ENCODE assay signal across 9 cellular contexts in genomic region chr12:117119592-117120198, GRCh38. TPM values are rescaled to one million over a fixed set of nuclear protein-coding genes. Genes with fewer than 3 reads are reported as not detected.
DNase-seq lines count a peak whose midpoint lies in the region; ATAC-seq and TF ChIP-seq lines count a peak whose summit lies in the region.
"Had no signal": no experiment of that assay in that cellular context is flagged by ENCODE, and none has a peak within 500 bp of the region (broad histone marks: within the 10 kb centered on the region; RNA-seq: fewer than 3 reads in every experiment).

No MANE protein-coding gene starts in this region.

- DNase-seq in A172 (ENCODE audit: low spot score) = peak; percentile 28
- DNase-seq in GM06990 (ENCODE audit: extremely low read depth, insufficient read length) = no peak
- peak; percentile 54 for DNase-seq in NCI-H2029 treated with DMSO at 0.1 percent for 48 hours (lab: John Stamatoyannopoulos, UW)
- DNase-seq in activated CD8-positive, alpha-beta T cell treated with anti-CD3 and anti-CD28 coated beads for 36 hours = peak; percentile 47
- DNase-seq in heart left ventricle = no peak
- DNase-seq in stimulated activated effector memory CD8-positive, alpha-beta T cell treated with anti-CD3 and anti-CD28 coated beads, Interleukin-12 subunit alpha, Interleukin-12 subunit beta, amount 100 ng/mL, for 72 hours (ENCODE audit: low spot score in 2 of 2) = peak; percentile 15 to 61
- no peak for DNase-seq in NCI-H1930 (lab: John Stamatoyannopoulos, UW)
- no peak for DNase-seq in hippocampal formation (lab: John Stamatoyannopoulos, UW)

- no peaks in the 10 kb centered on the region for H3K27me3 Mint-ChIP-seq in activated CD8-positive, alpha-beta T cell treated with anti-CD3 and anti-CD28 coated beads for 36 hours
- H3K27me3 Mint-ChIP-seq: activated naive CD4-positive, alpha-beta T cell treated with anti-CD3 and anti-CD28 coated beads, Interleukin-2, amount 50 U/mL, for 24 hours had no signal

- H3K27me3 ChIP-seq in GM06990 (replicated peaks; ENCODE audit: control insufficient read depth, insufficient read depth, low read length) (no peaks in the 10 kb centered on the region), heart left ventricle (no peaks in the 10 kb centered on the region)

- peaks cover 12 to 44% (median 24%) of the 10 kb centered on the region in 12 donors for H3K4me1 ChIP-seq in heart left ventricle

- H3K4me1 Mint-ChIP-seq in activated CD8-positive, alpha-beta T cell treated with anti-CD3 and anti-CD28 coated beads for 36 hours (ENCODE audit: low read depth) = no peaks in the 10 kb centered on the region
- H3K4me1 Mint-ChIP-seq in stimulated activated effector memory CD8-positive, alpha-beta T cell treated with anti-CD3 and anti-CD28 coated beads, Interleukin-12 subunit alpha, Interleukin-12 subunit beta, amount 100 ng/mL, for 72 hours = no peaks in the 10 kb centered on the region

- POLR2A ChIA-PET in activated CD8-positive, alpha-beta T cell treated with anti-CD3 and anti-CD28 coated beads for 36 hours (lab: Charles Lee) = interaction anchor here (0.7 to 1.6 kb wide), 3 partner anchors 10 to 94 kb away, joined by 3 to 4 read pairs (median 3); no protein-coding TSS in a partner anchor

- intact Hi-C loops in activated CD8-positive, alpha-beta T cell treated with anti-CD3 and anti-CD28 coated beads for 36 hours (cut with micrococcal nuclease) = loop anchor here (5.0 kb wide), 1 partner anchor 92 kb away; no protein-coding TSS in a partner anchor
- intact Hi-C loops in heart left ventricle (cut with DNase I) = loop anchor here (1.0 to 10.0 kb wide), 6 partner anchors 92 to 415 kb away; no protein-coding TSS in a partner anchor

- no peaks in the 10 kb centered on the region for H3K9me3 Mint-ChIP-seq in activated CD8-positive, alpha-beta T cell treated with anti-CD3 and anti-CD28 coated beads for 36 hours
- H3K9me3 Mint-ChIP-seq in stimulated activated effector memory CD8-positive, alpha-beta T cell treated with anti-CD3 and anti-CD28 coated beads, Interleukin-12 subunit alpha, Interleukin-12 subunit beta, amount 100 ng/mL, for 72 hours = no peaks in the 10 kb centered on the region
- H3K9me3 Mint-ChIP-seq: activated naive CD4-positive, alpha-beta T cell treated with anti-CD3 and anti-CD28 coated beads, Interleukin-2, amount 50 U/mL, for 24 hours had no signal

- 48 to 68% (median 61%) methylated on average over 5 to 6 of the region's 6 CpGs for WGBS in heart left ventricle, 4 donors

- CTCF ChIA-PET in activated CD8-positive, alpha-beta T cell treated with anti-CD3 and anti-CD28 coated beads for 36 hours (lab: Charles Lee) = interaction anchor here (0.7 to 3.2 kb wide), 39 partner anchors 10 to 781 kb away, joined by 3 to 80 read pairs (median 4); no protein-coding TSS in a partner anchor

- H3K36me3 Mint-ChIP-seq in activated CD8-positive, alpha-beta T cell treated with anti-CD3 and anti-CD28 coated beads for 36 hours (ENCODE audit: low read depth) = no peaks in the 10 kb centered on the region
- H3K36me3 Mint-ChIP-seq in stimulated activated effector memory CD8-positive, alpha-beta T cell treated with anti-CD3 and anti-CD28 coated beads, Interleukin-12 subunit alpha, Interleukin-12 subunit beta, amount 100 ng/mL, for 72 hours = no peaks in the 10 kb centered on the region
- H3K36me3 Mint-ChIP-seq: activated naive CD4-positive, alpha-beta T cell treated with anti-CD3 and anti-CD28 coated beads, Interleukin-2, amount 50 U/mL, for 24 hours had no signal

- H3K27ac Mint-ChIP-seq in activated CD8-positive, alpha-beta T cell treated with anti-CD3 and anti-CD28 coated beads for 36 hours = no peak overlapping the region
- no peak overlapping the region for H3K27ac Mint-ChIP-seq in stimulated activated effector memory CD8-positive, alpha-beta T cell treated with anti-CD3 and anti-CD28 coated beads, Interleukin-12 subunit alpha, Interleukin-12 subunit beta, amount 100 ng/mL, for 72 hours
- H3K27ac Mint-ChIP-seq: activated naive CD4-positive, alpha-beta T cell treated with anti-CD3 and anti-CD28 coated beads, Interleukin-2, amount 50 U/mL, for 24 hours had no signal

- TF ChIP-seq POLR2A in heart left ventricle (IDR thresholded peaks at IDR 0.05) = no peak

- H3K4me3 ChIP-seq in GM06990 (replicated peaks; ENCODE audit: low read depth, low read length) (no peak overlapping the region), heart left ventricle (no peak overlapping the region)

- H3K9me3 ChIP-seq in heart left ventricle = peaks cover 0 to 3% (median 0%) of the 10 kb centered on the region in 12 donors

- H3K27ac ChIP-seq in heart left ventricle = peak overlapping the region in 9 of 12 donors; percentile 13 to 68 (median 33)

- TF ChIP-seq CTCF in GM06990 (IDR thresholded peaks at IDR 0.05; ENCODE audit: insufficient read depth, low read length, poor library complexity, severe bottlenecking) = peak; percentile 87
- peak; percentile 94 for TF ChIP-seq CTCF in activated CD8-positive, alpha-beta T cell treated with anti-CD3 and anti-CD28 coated beads for 36 hours (IDR thresholded peaks at IDR 0.05)
- peak; percentile 57 to 71 (median 63) for TF ChIP-seq CTCF in heart left ventricle (IDR thresholded peaks at IDR 0.05)

- no peak overlapping the region for H3K4me3 Mint-ChIP-seq in activated CD8-positive, alpha-beta T cell treated with anti-CD3 and anti-CD28 coated beads for 36 hours
- no peak overlapping the region for H3K4me3 Mint-ChIP-seq in stimulated activated effector memory CD8-positive, alpha-beta T cell treated with anti-CD3 and anti-CD28 coated beads, Interleukin-12 subunit alpha, Interleukin-12 subunit beta, amount 100 ng/mL, for 72 hours
- H3K4me3 Mint-ChIP-seq: activated naive CD4-positive, alpha-beta T cell treated with anti-CD3 and anti-CD28 coated beads, Interleukin-2, amount 50 U/mL, for 24 hours had no signal

- H3K36me3 ChIP-seq in GM06990 (ENCODE audit: control insufficient read depth, insufficient read depth, low read length) = no peaks in the 10 kb centered on the region
- H3K36me3 ChIP-seq in heart left ventricle = no peaks in the 10 kb centered on the region

- ATAC-seq in activated CD8-positive, alpha-beta T cell treated with anti-CD3 and anti-CD28 coated beads for 36 hours = peak; percentile 74
- ATAC-seq in heart left ventricle = peak; percentile 29 to 40 (median 38)
- ATAC-seq in stimulated activated effector memory CD8-positive, alpha-beta T cell treated with anti-CD3 and anti-CD28 coated beads, Interleukin-12 subunit alpha, Interleukin-12 subunit beta, amount 100 ng/mL, for 72 hours = peak; percentile 53

RNA-seq across cellular contexts. Expression of gene TESC, which starts 20.5 kb away (rescaled TPM):
- total RNA-seq in A172 (2014; rRNA removed; shearing (Covaris generic)) = 5.2 and 7.0 TPM in 2 replicates
- 10 to 100 TPM; 41.7 to 46.8 TPM for total RNA-seq in activated CD8-positive, alpha-beta T cell treated with anti-CD3 and anti-CD28 coated beads for 36 hours
- 10 to 100 TPM; 25.2 to 94.1 (median 72.2) TPM for total RNA-seq in heart left ventricle
- polyA plus RNA-seq in heart left ventricle = 10 to 100 TPM; 40.5 to 88.8 TPM

Comparison
In these comparisons a context has a peak if more than half of its experiments do, and no peak if none do; other contexts are left out.
1. DNase-seq: peak in A172 (single experiment), NCI-H2029 treated with DMSO at 0.1 percent for 48 hours (single experiment), activated CD8-positive, alpha-beta T cell treated with anti-CD3 and anti-CD28 coated beads for 36 hours (single experiment) and stimulated activated effector memory CD8-positive, alpha-beta T cell treated with anti-CD3 and anti-CD28 coated beads, Interleukin-12 subunit alpha, Interleukin-12 subunit beta, amount 100 ng/mL, for 72 hours (2 of 2); none in GM06990 (single experiment), heart left ventricle (0 of 5), NCI-H1930 (0 of 2) and hippocampal formation (0 of 2).
2. Peak in every context shown above with its lines, with median percentiles within 50 percentile points of each other: CTCF ChIP-seq and ATAC-seq.